In the genomic region with DNA sequence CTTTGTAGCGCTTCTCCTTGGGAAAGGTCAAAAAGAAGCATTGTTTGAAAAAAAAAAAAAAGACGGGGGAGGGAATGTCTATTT, we compare ENCODE assay signal across 9 cellular contexts. TPM values are rescaled to one million over a fixed set of nuclear protein-coding genes. Genes with fewer than 3 reads are reported as not detected.
DNase-seq lines count a peak whose midpoint lies in the region; ATAC-seq and TF ChIP-seq lines count a peak whose summit lies in the region.
"Had no signal": no experiment of that assay in that cellular context is flagged by ENCODE, and none has a peak within 500 bp of the region (broad histone marks: within the 10 kb centered on the region; RNA-seq: fewer than 3 reads in every experiment).

A gene (minus strand): TSS at position 46 of the 84 bp plus-strand sequence. CDS start 5,302 bp downstream, outside the sequence.

- no peaks in the 10 kb centered on the region for H4K20me1 ChIP-seq in OCI-LY1 (ENCODE audit: insufficient read depth, low read length)

- no peak within 1 kb of the TSS for H2AFZ ChIP-seq in OCI-LY1 (ENCODE audit: low read length)

- H3K9ac ChIP-seq in OCI-LY1 (ENCODE audit: low read length) (peak within 1 kb of the TSS; percentile 41; the same call in 1 of the 2 replicates), muscle layer of colon (ENCODE audit: low read length) (peak within 1 kb of the TSS; percentile 84)

- no peak for TF ChIP-seq EP300 in tibial nerve (IDR thresholded peaks at IDR 0.05)

- H3K27me3 ChIP-seq in OCI-LY1 (ENCODE audit: insufficient read depth, low read length) = no peaks in the 10 kb centered on the region
- H3K27me3 ChIP-seq in ectodermal cell (ENCODE audit: control insufficient read depth, insufficient read depth, low read length, poor library complexity, severe bottlenecking) = peaks cover 53% of the 10 kb centered on the region
- H3K27me3 ChIP-seq in muscle layer of colon (ENCODE audit: control insufficient read depth in 1 of 2, insufficient read depth in 2 of 2, low read length in 2 of 2) = no peaks in the 10 kb centered on the region
- peaks cover 0 to 9% of the 10 kb centered on the region in 2 donors for H3K27me3 ChIP-seq in tibial nerve

- no peaks in the 10 kb centered on the region for H3K36me3 ChIP-seq in OCI-LY1 (ENCODE audit: insufficient read depth, low read length)
- H3K36me3 ChIP-seq in ectodermal cell (ENCODE audit: control insufficient read depth, insufficient read depth, low read length) = no peaks in the 10 kb centered on the region
- H3K36me3 ChIP-seq in muscle layer of colon (ENCODE audit: insufficient read depth, low read length) = no peaks in the 10 kb centered on the region
- H3K36me3 ChIP-seq in tibial nerve = no peaks in the 10 kb centered on the region

- WGBS in ectodermal cell, 2 experiments = 0% methylated on average over 2 of the region's 2 CpGs
- 0 to 2% methylated on average over 2 of the region's 2 CpGs for WGBS in tibial nerve, 2 donors

- no peaks in the 10 kb centered on the region for H3K9me2 ChIP-seq in OCI-LY1 (ENCODE audit: low read depth, low read length)

- H3K9me3 ChIP-seq in OCI-LY1 (ENCODE audit: low read length) (no peaks in the 10 kb centered on the region), ectodermal cell (ENCODE audit: control insufficient read depth, low read length) (no peaks in the 10 kb centered on the region), muscle layer of colon (ENCODE audit: low read length) (no peaks in the 10 kb centered on the region), tibial nerve (no peaks in the 10 kb centered on the region)

- ATAC-seq in GM21786 (IDR thresholded peaks at IDR 0.05; ENCODE audit: unreplicated experiment) (no peak), HG02981 (IDR thresholded peaks at IDR 0.05; ENCODE audit: unreplicated experiment) (no peak)

- DNase-seq in tibial nerve (ENCODE audit: low spot score in 2 of 2) (no peak), DMS153 (lab: John Stamatoyannopoulos, UW) (no peak)
- no peak for DNase-seq in stimulated activated CD4-positive, alpha-beta T cell treated with anti-CD3 and anti-CD28 coated beads, Interleukin-4, amount 100 ng/mL, for 4 hours
- DNase-seq: NCI-H446 had no signal

- TF ChIP-seq CTCF in OCI-LY1 (IDR thresholded peaks at IDR 0.05; ENCODE audit: low read length) (no peak), tibial nerve (IDR thresholded peaks at IDR 0.05) (no peak)

- H3K4me1 ChIP-seq in OCI-LY1 (ENCODE audit: insufficient read depth, low read length, severe bottlenecking) (peaks cover 19% of the 10 kb centered on the region), ectodermal cell (ENCODE audit: control insufficient read depth, insufficient read depth, low read length) (peaks cover 23% of the 10 kb centered on the region), muscle layer of colon (ENCODE audit: insufficient read depth, low read length) (peaks cover 7% of the 10 kb centered on the region), tibial nerve (peaks cover 0 to 34% (median 1%) of the 10 kb centered on the region in 4 donors)

- H3F3A ChIP-seq in OCI-LY1 (ENCODE audit: insufficient read depth, low read length) = no peaks in the 10 kb centered on the region

- peak within 1 kb of the TSS; percentile 54 for H3K4me3 ChIP-seq in OCI-LY1 (ENCODE audit: low read depth, low read length, poor library complexity, severe bottlenecking)
- H3K4me3 ChIP-seq in ectodermal cell (ENCODE audit: insufficient read depth, low read depth, low read length) = peak within 1 kb of the TSS; percentile 29
- H3K4me3 ChIP-seq in muscle layer of colon (ENCODE audit: low read depth in 1 of 2, low read length in 2 of 2) = peak within 1 kb of the TSS; percentile 63 to 81
- H3K4me3 ChIP-seq in tibial nerve = peak within 1 kb of the TSS; percentile 39 to 55 (median 47)

- H3K27ac ChIP-seq in OCI-LY1 (ENCODE audit: low read depth, low read length, poor library complexity, severe bottlenecking) = peak within 1 kb of the TSS; percentile 56
- H3K27ac ChIP-seq in ectodermal cell (ENCODE audit: insufficient read depth, low read depth, low read length, poor library complexity, severe bottlenecking) = no peak within 1 kb of the TSS
- peak within 1 kb of the TSS; percentile 73 for H3K27ac ChIP-seq in muscle layer of colon (ENCODE audit: low read depth, low read length)
- H3K27ac ChIP-seq in tibial nerve = peak within 1 kb of the TSS; percentile 48 to 81 (median 72)

- peak within 1 kb of the TSS; percentile 40; the same call in 1 of the 2 replicates for H3K4me2 ChIP-seq in OCI-LY1 (ENCODE audit: low read length)

- H3K79me2 ChIP-seq in OCI-LY1 (ENCODE audit: insufficient read depth, low read length) = no peaks in the 10 kb centered on the region

- no peak for TF ChIP-seq POLR2A in tibial nerve (IDR thresholded peaks at IDR 0.05)

RNA-seq across cellular contexts. Expression of the gene that starts here (rescaled TPM):
- 16.6 TPM for polyA plus RNA-seq in ectodermal cell (2013, experiment 1 of 4)
- 27.8 TPM for polyA plus RNA-seq in ectodermal cell (2013, experiment 2 of 4)
- 22.7 TPM for polyA plus RNA-seq in ectodermal cell (2013, experiment 3 of 4)
- 28.5 TPM for polyA plus RNA-seq in ectodermal cell (2013, experiment 4 of 4)
- total RNA-seq in tibial nerve = 10 to 100 TPM; 12.4 to 26.6 (median 21.6) TPM
